8 cellular contexts compared by ENCODE assay signal in the genomic region with DNA sequence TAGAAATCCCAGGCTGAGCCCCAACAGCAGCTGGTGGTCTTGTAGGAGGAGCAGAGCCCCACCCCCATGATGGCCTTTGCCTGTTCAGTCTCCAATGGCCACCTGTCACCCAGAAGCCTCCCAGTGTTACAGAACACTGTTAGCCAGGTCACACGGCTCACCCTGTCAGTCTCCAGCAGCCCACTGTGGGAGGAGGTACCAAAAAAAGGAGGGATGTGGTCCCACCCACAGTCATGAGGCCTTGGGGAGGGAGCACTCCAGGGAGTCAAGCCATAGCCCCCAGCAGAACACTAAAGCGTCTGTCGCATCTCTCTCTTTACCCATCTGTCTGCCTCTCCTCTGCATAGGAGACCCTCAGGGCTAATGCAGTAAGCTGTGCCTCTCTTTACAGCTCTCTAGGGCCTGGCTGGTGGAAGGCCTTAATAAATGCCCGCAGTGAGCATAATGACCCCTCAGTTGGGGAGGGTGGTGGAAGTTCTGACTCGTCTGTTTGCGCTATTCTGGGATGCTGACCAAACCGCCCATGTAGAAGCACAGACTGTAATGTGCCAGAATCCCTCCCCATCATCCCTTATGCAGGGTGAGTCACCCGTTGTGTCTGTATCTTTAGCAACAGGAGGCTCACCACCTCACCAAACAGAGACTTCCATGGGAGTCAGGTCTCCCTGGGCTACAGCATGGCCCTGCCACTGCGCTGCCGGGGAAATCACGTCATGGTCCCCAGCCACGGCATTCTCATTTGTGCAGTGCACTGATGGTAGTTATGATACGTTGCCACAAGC. TPM values are rescaled to one million over a fixed set of nuclear protein-coding genes. Genes with fewer than 3 reads are reported as not detected.
DNase-seq lines count a peak whose midpoint lies in the region; ATAC-seq and TF ChIP-seq lines count a peak whose summit lies in the region.

No MANE protein-coding gene starts in this region.

- peak; percentile 87 for DNase-seq in AG04450 (ENCODE audit: low read depth, low spot score)
- peak; percentile 71 to 90 for DNase-seq in NCI-H446 (lab: John Stamatoyannopoulos, UW)
- peak; percentile 89 for DNase-seq in fibroblast of gingiva (ENCODE audit: low read depth)
- DNase-seq in GDM1 (lab: John Stamatoyannopoulos, UW): no peak
- no peak for DNase-seq in RPMI8226
- no peak for DNase-seq in NOMO-1 (lab: John Stamatoyannopoulos, UW; ENCODE audit: unreplicated experiment in 2 of 2)

- peaks cover 5% of the 10 kb centered on the region for H3K36me3 Mint-ChIP-seq in nephron (ENCODE audit: low read depth)

- ATAC-seq in HG03045 (IDR thresholded peaks at IDR 0.05; ENCODE audit: unreplicated experiment): no peak

- no peak overlapping the region for H3K4me3 ChIP-seq in AG04450 (ENCODE audit: low read depth, low read length)

- H3K9me3 ChIP-seq in AG04450 (ENCODE audit: control insufficient read depth, insufficient read depth, low read length): no peaks in the 10 kb centered on the region

- no peaks in the 10 kb centered on the region for H3K27me3 ChIP-seq in AG04450 (ENCODE audit: control insufficient read depth, insufficient read depth, low read length)

- POLR2A ChIA-PET in AG04450 (lab: Yijun Ruan, JAX): no interaction called here

- H3K4me1 Mint-ChIP-seq in nephron: peaks cover 61% of the 10 kb centered on the region

- no peak for TF ChIP-seq CTCF in AG04450 (IDR thresholded peaks at IDR 0.05; ENCODE audit: low read depth, low read length)
- no peak for TF ChIP-seq CTCF in nephron (IDR thresholded peaks at IDR 0.05; ENCODE audit: unreplicated experiment in 3 of 3)

- peak overlapping the region; percentile 73 for H3K27ac ChIP-seq in AG04450 (ENCODE audit: low read depth, low read length)

- peak overlapping the region in 2 of 3 experiments; percentile 33 to 63 for H3K27ac Mint-ChIP-seq in nephron

- no peaks in the 10 kb centered on the region for H3K9me3 Mint-ChIP-seq in nephron

- CTCF ChIA-PET in AG04450 (lab: Charles Lee): interaction anchor here (0.6 kb wide), 1 partner anchor 237 kb away, joined by 3 read pairs; no protein-coding TSS in a partner anchor

- no peaks in the 10 kb centered on the region for H3K27me3 Mint-ChIP-seq in nephron (ENCODE audit: low read depth)

- no peak overlapping the region for H3K4me3 Mint-ChIP-seq in nephron

RNA-seq across cellular contexts. Expression of gene C14orf132, which starts 14.6 kb away (rescaled TPM):
- 42.0 and 47.7 TPM in 2 replicates for polyA plus RNA-seq in AG04450 (2011; rRNA removed)
- polyA minus RNA-seq in AG04450 (2011; rRNA and poly(A)+ RNA removed): 37.8 and 41.0 TPM in 2 replicates

Comparison
In these comparisons a context has a peak if more than half of its experiments do, and no peak if none do; other contexts are left out.
1. DNase-seq: peak in AG04450 (single experiment), NCI-H446 (2 of 2) and fibroblast of gingiva (single experiment); none in GDM1 (single experiment), RPMI8226 (single experiment) and NOMO-1 (0 of 2).